In the genomic region with DNA sequence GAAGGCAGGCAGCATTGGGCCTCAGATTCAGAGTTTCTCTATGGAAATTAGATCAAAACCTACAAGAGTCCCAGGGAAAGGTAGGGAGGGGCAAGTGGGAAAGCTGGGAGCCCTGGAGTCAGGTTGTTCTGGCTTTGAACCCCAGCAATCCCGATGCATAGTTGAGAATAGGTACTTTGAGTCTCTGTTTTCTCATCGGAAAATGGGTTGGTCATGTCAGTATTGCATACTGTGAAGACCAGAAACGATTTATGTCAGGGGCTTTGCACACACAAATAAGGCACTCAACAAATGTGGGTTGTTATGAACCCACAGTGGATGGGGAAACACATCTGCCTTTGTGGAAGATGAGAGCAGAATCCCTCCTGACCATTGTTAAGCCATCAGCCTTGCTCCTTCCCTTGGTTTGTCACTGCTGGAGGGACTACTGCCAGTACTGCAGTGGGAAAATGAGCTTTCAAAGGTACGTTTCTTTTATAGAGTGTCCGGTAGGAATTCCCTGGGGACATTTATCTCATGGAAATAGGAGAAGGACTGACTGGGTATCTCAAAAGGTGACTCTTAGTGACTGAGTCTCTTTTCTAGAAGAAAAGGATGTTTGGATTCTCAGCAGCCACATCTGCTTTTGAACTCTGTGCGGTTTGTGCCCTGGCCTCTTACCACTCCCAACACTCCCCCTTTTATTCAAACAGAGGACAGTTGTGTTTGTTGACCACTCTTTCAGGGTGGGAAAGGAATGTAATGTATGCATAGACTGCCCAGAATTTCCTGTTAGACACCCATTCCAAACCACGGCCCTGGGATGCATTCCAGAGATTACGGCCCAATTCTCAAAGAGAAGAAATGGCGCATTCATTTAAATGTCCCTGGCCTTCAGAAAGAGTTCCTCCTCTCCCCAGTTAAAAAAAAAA, we compare ENCODE assay signal across 8 cellular contexts. TPM values are rescaled to one million over a fixed set of nuclear protein-coding genes. Genes with fewer than 3 reads are reported as not detected.
A peak's percentile ranks its signal among the peaks of the same experiment; 100 is the strongest.
DNase-seq lines count a peak whose midpoint lies in the region; ATAC-seq and TF ChIP-seq lines count a peak whose summit lies in the region.

No MANE protein-coding gene starts in this region.

- H3K4me3 ChIP-seq in OCI-LY7 (ENCODE audit: low read depth, low read length, poor library complexity, severe bottlenecking) (no peak overlapping the region), epithelial cell of esophagus (ENCODE audit: low read length) (no peak overlapping the region)

- no peaks in the 10 kb centered on the region for H3K79me2 ChIP-seq in OCI-LY7 (ENCODE audit: insufficient read depth, low read depth, low read length)

- intact Hi-C loops in OCI-LY7 (cut with micrococcal nuclease; ENCODE audit: unreplicated experiment): no loop called here
- intact Hi-C loops in posterior cingulate gyrus (cut with DNase I): no loop called here

- DNase-seq in ACHN (peak; percentile 86), OCI-LY7 (ENCODE audit: low spot score) (no peak), epithelial cell of esophagus (ENCODE audit: low read depth) (peak; percentile 42), mucosa of gallbladder (ENCODE audit: low spot score) (peak; percentile 67), posterior cingulate gyrus (no peak)
- DNase-seq in activated CD4-positive, alpha-beta T cell treated with anti-CD3 and anti-CD28 coated beads for 4 hours: no peak
- DNase-seq in activated naive CD4-positive, alpha-beta T cell (lab: John Stamatoyannopoulos, UW): no peak

- BruUV-seq in OCI-LY7 (replicated peaks; lab: Mats Ljungman, UMichigan): no TSS peak

- in situ Hi-C loops in ACHN (cut with HindIII; ENCODE audit: low pct_ligation_motif_present, low pct_unique_long_range_greater_than_20kb, low sequenced_read_pairs): no loop called here

- H3K9me3 ChIP-seq in OCI-LY7 (ENCODE audit: low read length): no peaks in the 10 kb centered on the region

- TF ChIP-seq CTCF in OCI-LY7 (conservative IDR thresholded peaks at IDR 0.05; ENCODE audit: low read length): no peak
- no peak for TF ChIP-seq CTCF in epithelial cell of esophagus (IDR thresholded peaks at IDR 0.05; ENCODE audit: insufficient read depth, low read depth, low read length, missing control alignments)

- H2AFZ ChIP-seq in OCI-LY7 (ENCODE audit: low read length): peak overlapping the region; percentile 64

- H3K4me2 ChIP-seq in OCI-LY7 (ENCODE audit: low read length): no peak overlapping the region

- peaks cover 9% of the 10 kb centered on the region for H3K4me1 ChIP-seq in OCI-LY7 (ENCODE audit: insufficient read depth, low read length, poor library complexity, severe bottlenecking)

- no peak overlapping the region for H3K27ac ChIP-seq in OCI-LY7 (ENCODE audit: low read depth, low read length, poor library complexity, severe bottlenecking)

- no peak for ATAC-seq in HG02759 (IDR thresholded peaks at IDR 0.05; ENCODE audit: unreplicated experiment)

- CTCF ChIA-PET in OCI-LY7 (lab: Charles Lee; ENCODE audit: unreplicated experiment): no interaction called here

- no peaks in the 10 kb centered on the region for H4K20me1 ChIP-seq in OCI-LY7 (ENCODE audit: insufficient read depth, low read length)

- POLR2A ChIA-PET in OCI-LY7 (lab: Charles Lee): no interaction called here

- no peaks in the 10 kb centered on the region for H3K9me2 ChIP-seq in OCI-LY7 (ENCODE audit: insufficient read depth, low read length)

- no peaks in the 10 kb centered on the region for H3K36me3 ChIP-seq in OCI-LY7 (ENCODE audit: insufficient read depth, low read length)

RNA-seq across cellular contexts. Expression of a gene that starts 54.6 kb away (rescaled TPM):
- 23.5 and 24.5 TPM in 2 replicates for total RNA-seq in OCI-LY7 (2014; rRNA removed; shearing (Covaris generic))
- total RNA-seq in OCI-LY7 (2022) (13.2 and 13.5 TPM in 2 replicates), mucosa of gallbladder (131 TPM)

Comparison
In these comparisons a context has a peak if more than half of its experiments do, and no peak if none do; other contexts are left out.
1. DNase-seq: peak in ACHN (single experiment), epithelial cell of esophagus (single experiment) and mucosa of gallbladder (single experiment); none in OCI-LY7 (single experiment), activated CD4-positive, alpha-beta T cell treated with anti-CD3 and anti-CD28 coated beads for 4 hours (0 of 2), activated naive CD4-positive, alpha-beta T cell (0 of 4) and posterior cingulate gyrus (0 of 10).